In genomic region chr16:11903906-11904305, GRCh38 we compare ENCODE assay signal across 19 cellular contexts. TPM values are rescaled to one million over a fixed set of nuclear protein-coding genes. Genes with fewer than 3 reads are reported as not detected.
DNase-seq lines count a peak whose midpoint lies in the region; ATAC-seq, FAIRE-seq and TF ChIP-seq lines count a peak whose summit lies in the region.
"Had no signal": no experiment of that assay in that cellular context is flagged by ENCODE, and none has a peak within 500 bp of the region (broad histone marks: within the 10 kb centered on the region; RNA-seq: fewer than 3 reads in every experiment).

No MANE protein-coding gene starts in this region.

- ATAC-seq in T-helper 17 cell (no peak), HG02588 (IDR thresholded peaks at IDR 0.05; ENCODE audit: unreplicated experiment) (no peak)
- ATAC-seq: GM12878, HCT116 had no signal

- no peaks in the 10 kb centered on the region for H3K9me3 Mint-ChIP-seq in activated T-cell treated with anti-CD3 and anti-CD28 coated beads, Interleukin-2, amount 50 U/mL, for 24 hours
- no peaks in the 10 kb centered on the region for H3K9me3 Mint-ChIP-seq in HFFc6
- H3K9me3 Mint-ChIP-seq: CD14-positive monocyte; CD4-positive, alpha-beta memory T cell had no signal

- peaks cover 74% of the 10 kb centered on the region for H3K4me1 Mint-ChIP-seq in activated T-cell treated with anti-CD3 and anti-CD28 coated beads, Interleukin-2, amount 50 U/mL, for 24 hours (ENCODE audit: low read depth)
- H3K4me1 Mint-ChIP-seq in HFFc6 (ENCODE audit: low read depth): peaks cover 43% of the 10 kb centered on the region
- H3K4me1 Mint-ChIP-seq in T-helper 17 cell: peaks cover 43% of the 10 kb centered on the region

- no peak for TF ChIP-seq CTCF in HFFc6 (IDR thresholded peaks at IDR 0.05)

- H3K4me3 Mint-ChIP-seq in activated T-cell treated with anti-CD3 and anti-CD28 coated beads, Interleukin-2, amount 50 U/mL, for 24 hours: no peak overlapping the region
- H3K4me3 Mint-ChIP-seq in HFFc6 (no peak overlapping the region), T-helper 17 cell (no peak overlapping the region)
- H3K4me3 Mint-ChIP-seq: CD14-positive monocyte had no signal

- H3K27ac Mint-ChIP-seq in activated T-cell treated with anti-CD3 and anti-CD28 coated beads, Interleukin-2, amount 50 U/mL, for 24 hours: peak overlapping the region; percentile 9
- H3K27ac Mint-ChIP-seq in HFFc6 (peak overlapping the region; percentile 69), T-helper 17 cell (peak overlapping the region; percentile 67)

- peaks cover 72% of the 10 kb centered on the region for H3K36me3 Mint-ChIP-seq in activated T-cell treated with anti-CD3 and anti-CD28 coated beads, Interleukin-2, amount 50 U/mL, for 24 hours (ENCODE audit: low read depth)
- H3K36me3 Mint-ChIP-seq in HFFc6 (ENCODE audit: low read depth) (peaks cover 15% of the 10 kb centered on the region; the same call in 1 of the 2 replicates), T-helper 17 cell (ENCODE audit: low read depth) (no peaks in the 10 kb centered on the region)

- FAIRE-seq in RCC 7860 (lab: Jason Lieb, UNC): no peak
- FAIRE-seq: GM12878 had no signal

- no peaks in the 10 kb centered on the region for H3K9me3 ChIP-seq in T-helper 17 cell (ENCODE audit: control insufficient read depth, low read length, poor library complexity, severe bottlenecking)
- H3K9me3 ChIP-seq: BLaER1 had no signal

- no peaks in the 10 kb centered on the region for H3K27me3 Mint-ChIP-seq in activated T-cell treated with anti-CD3 and anti-CD28 coated beads, Interleukin-2, amount 50 U/mL, for 24 hours
- H3K27me3 Mint-ChIP-seq in HFFc6 (ENCODE audit: insufficient read depth) (no peaks in the 10 kb centered on the region; the same call in 1 of the 2 replicates), T-helper 17 cell (no peaks in the 10 kb centered on the region)
- H3K27me3 Mint-ChIP-seq: CD4-positive, alpha-beta memory T cell had no signal

- no peak for DNase-seq in activated T-cell treated with anti-CD3 and anti-CD28 coated beads, Interleukin-2, amount 50 U/mL, for 24 hours
- no peak for DNase-seq in activated T-cell treated with anti-CD3 and anti-CD28 coated beads, Interleukin-2, amount 50 U/mL, for 1 hour
- DNase-seq in HFFc6 (no peak), T-helper 17 cell (no peak), fibroblast of gingiva (ENCODE audit: low read depth) (peak; percentile 74), retina (no peak), RCC 7860 (ENCODE audit: low spot score) (no peak)
- DNase-seq: 8988T; CD4-positive, alpha-beta memory T cell; DMS153; DMS79; GOT3; H7 had no signal

RNA-seq across cellular contexts. Expression of gene GSPT1, which starts 11.8 kb away (rescaled TPM):
- 100 to 1,000 TPM; 187 to 221 (median 211) TPM for total RNA-seq in HFFc6 (2021; fragmentation: NEBNext Ultra II Directional; extraction: Animal tissue kit (Norgen Biotek cat#: 25700))
- total RNA-seq in T-helper 17 cell: 100 to 1,000 TPM; 161 to 203 TPM

RNA-seq across cellular contexts. Expression of gene NPIPB2, which starts 37.9 kb away (rescaled TPM):
- 1 to 10 TPM; 4.4 to 6.8 (median 4.9) TPM for total RNA-seq in HFFc6 (2021; fragmentation: NEBNext Ultra II Directional; extraction: Animal tissue kit (Norgen Biotek cat#: 25700))
- total RNA-seq in T-helper 17 cell: 10 to 100 TPM; 13.6 to 19.1 TPM
- total RNA-seq: Daoy had no signal

RNA-seq across cellular contexts. Expression of gene RSL1D1, which starts 52.6 kb away (rescaled TPM):
- total RNA-seq in HFFc6 (2021; fragmentation: NEBNext Ultra II Directional; extraction: Animal tissue kit (Norgen Biotek cat#: 25700)): 100 to 1,000 TPM; 151 to 193 (median 168) TPM
- total RNA-seq in T-helper 17 cell: 100 to 1,000 TPM; 159 to 186 TPM

Comparison
In these comparisons a context has a peak if more than half of its experiments do, and no peak if none do; other contexts are left out.
1. H3K27ac Mint-ChIP-seq: peak in every context shown above with its lines; median percentile 69 in HFFc6; 67 in T-helper 17 cell; 9 in activated T-cell treated with anti-CD3 and anti-CD28 coated beads, Interleukin-2, amount 50 U/mL, for 24 hours.